Comparison of ENCODE assay signal across 8 cellular contexts in the genomic region with DNA sequence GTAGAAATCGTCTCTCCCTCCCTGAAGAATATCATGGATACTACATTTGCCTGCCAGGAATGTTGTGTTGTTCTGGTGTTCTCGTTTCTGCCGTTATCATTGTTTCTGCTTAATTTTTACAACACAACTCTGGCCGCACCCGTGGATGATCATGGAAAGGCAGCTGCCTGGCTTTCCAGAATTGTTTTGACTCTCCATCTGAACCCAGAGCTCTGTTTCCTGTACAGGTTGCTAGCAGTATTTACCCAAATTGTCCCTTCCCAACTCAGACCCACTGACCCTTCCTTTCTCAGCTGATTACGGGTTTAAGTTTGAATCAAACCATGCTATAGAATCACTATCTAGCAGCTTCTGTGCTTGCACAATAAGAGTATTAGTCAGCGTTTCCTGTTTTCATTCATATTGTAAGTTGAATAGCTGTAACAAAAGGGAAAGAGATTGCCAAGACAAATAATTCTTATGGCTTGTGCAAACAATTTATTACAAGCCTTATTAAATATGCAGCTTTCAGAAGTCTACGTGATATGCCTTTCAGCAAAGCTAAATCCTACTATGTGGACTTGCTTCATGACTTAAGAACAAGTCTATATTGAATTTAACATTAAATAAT.
DNase-seq lines count a peak whose midpoint lies in the region; ATAC-seq, FAIRE-seq and TF ChIP-seq lines count a peak whose summit lies in the region.
"Had no signal": no experiment of that assay in that cellular context is flagged by ENCODE, and none has a peak within 500 bp of the region (broad histone marks: within the 10 kb centered on the region; RNA-seq: fewer than 3 reads in every experiment).

No MANE protein-coding gene starts in this region.

- FAIRE-seq in kidney (lab: Jason Lieb, UNC) = no peak
- FAIRE-seq: TTC549 had no signal

- H3K27ac ChIP-seq in breast epithelium (peak overlapping the region; percentile 37 to 85), muscle layer of duodenum (ENCODE audit: low read length) (peak overlapping the region; percentile 70), kidney (ENCODE audit: low read depth in 2 of 2, low read length in 2 of 2) (peak overlapping the region in 1 of 2 donors; percentile 81)

- ATAC-seq in HG03139 (IDR thresholded peaks at IDR 0.05; ENCODE audit: unreplicated experiment) (no peak), HG03175 (IDR thresholded peaks at IDR 0.05; ENCODE audit: unreplicated experiment) (no peak)

- no peak for TF ChIP-seq POLR2A in breast epithelium (IDR thresholded peaks at IDR 0.05)

- intact Hi-C loops in breast epithelium (cut with DNase I; ENCODE audit: low total_unique reads) (no loop called here), kidney (cut with DNase I) (loop anchor here (10.0 kb wide), 1 partner anchor 100 kb away; no protein-coding TSS in a partner anchor)

- no peak overlapping the region for H3K9ac ChIP-seq in kidney (ENCODE audit: low read length in 2 of 2)

- H3K4me1 ChIP-seq in HAP-1 (peaks cover 26% of the 10 kb centered on the region), breast epithelium (no peaks in the 10 kb centered on the region), muscle layer of duodenum (ENCODE audit: control insufficient read depth in 1 of 2, insufficient read depth in 2 of 2, low read length in 2 of 2) (peaks cover 4 to 11% of the 10 kb centered on the region in 2 donors), kidney (ENCODE audit: control insufficient read depth in 1 of 2, insufficient read depth in 1 of 2, low read depth in 1 of 2, low read length in 2 of 2) (no peaks in the 10 kb centered on the region)

- DNase-seq in HAP-1 (ENCODE audit: low spot score in 2 of 2) (peak; percentile 30 to 90), NCI-H2196 treated with DMSO at 0.1 percent for 48 hours (lab: John Stamatoyannopoulos, UW; ENCODE audit: unreplicated experiment) (peak; percentile 68), breast epithelium (ENCODE audit: low spot score in 2 of 2) (no peak), kidney (no peak)

- no peaks in the 10 kb centered on the region for H3K27me3 ChIP-seq in HAP-1 (ENCODE audit: low read depth)
- no peaks in the 10 kb centered on the region for H3K27me3 ChIP-seq in breast epithelium
- no peaks in the 10 kb centered on the region for H3K27me3 ChIP-seq in muscle layer of duodenum (ENCODE audit: low read depth, low read length)

- TF ChIP-seq CTCF in breast epithelium (IDR thresholded peaks at IDR 0.05) = no peak
- TF ChIP-seq CTCF in kidney (IDR thresholded peaks at IDR 0.05; ENCODE audit: borderline replicate concordance, extremely low read depth, insufficient read depth) = no peak

- in situ Hi-C loops in HAP-1 (cut with MboI; ENCODE audit: low sequenced_read_pairs) = no loop called here

- H3K36me3 ChIP-seq in HAP-1 (replicated peaks) = peaks cover 3% of the 10 kb centered on the region; the same call in 1 of the 2 replicates
- no peaks in the 10 kb centered on the region for H3K36me3 ChIP-seq in breast epithelium
- H3K36me3 ChIP-seq in muscle layer of duodenum (ENCODE audit: control insufficient read depth in 1 of 2, insufficient read depth in 2 of 2, low read length in 2 of 2) = no peaks in the 10 kb centered on the region
- H3K36me3 ChIP-seq in kidney (ENCODE audit: control insufficient read depth in 1 of 2, insufficient read depth in 2 of 2, low read length in 2 of 2) = no peaks in the 10 kb centered on the region

- H3K4me3 ChIP-seq in HAP-1 (no peak overlapping the region), breast epithelium (peak overlapping the region in 1 of 3 donors; percentile 36), muscle layer of duodenum (ENCODE audit: low read depth in 1 of 2, low read length in 2 of 2) (no peak overlapping the region), kidney (ENCODE audit: low read length in 2 of 2) (no peak overlapping the region)

- H3K9me3 ChIP-seq in HAP-1 (no peaks in the 10 kb centered on the region), breast epithelium (no peaks in the 10 kb centered on the region), muscle layer of duodenum (ENCODE audit: control insufficient read depth in 1 of 2, low read length in 2 of 2) (no peaks in the 10 kb centered on the region), kidney (ENCODE audit: control insufficient read depth in 1 of 2, low read length in 2 of 2) (no peaks in the 10 kb centered on the region)

Comparison
In these comparisons a context has a peak if more than half of its experiments do, and no peak if none do; other contexts are left out.
1. DNase-seq: peak in HAP-1 (2 of 2) and NCI-H2196 treated with DMSO at 0.1 percent for 48 hours (single experiment); none in breast epithelium (0 of 2) and kidney (single experiment).